Comparison of ENCODE assay signal across 11 cellular contexts in genomic region chr3:160602259-160602658, GRCh38.
"Had no signal": no experiment of that assay in that cellular context is flagged by ENCODE, and none has a peak within 500 bp of the region (broad histone marks: within the 10 kb centered on the region; RNA-seq: fewer than 3 reads in every experiment).

No MANE protein-coding gene starts in this region.

- H3K4me1 ChIP-seq: HAP-1 had no signal

- H3K36me3 ChIP-seq: HAP-1 had no signal

- H3K9ac ChIP-seq: GM23248 had no signal

- H3K27ac ChIP-seq: GM23248 had no signal

- DNase-seq: GM23248, GOT3, H7, H9, HCEC 1CT, HFFc6 had no signal

- H2AFZ ChIP-seq: GM23248, GM23338 had no signal

- H3K4me3 ChIP-seq: GM23248, GM23338, HAP-1 had no signal

- FAIRE-seq: H1, H54 had no signal

- H3K9me3 ChIP-seq: HAP-1 had no signal

- H3K4me2 ChIP-seq: GM23338 had no signal

- ATAC-seq: GM23338, HCT116 had no signal
